Comparison of ENCODE assay signal across 1 cellular context in the genomic region with DNA sequence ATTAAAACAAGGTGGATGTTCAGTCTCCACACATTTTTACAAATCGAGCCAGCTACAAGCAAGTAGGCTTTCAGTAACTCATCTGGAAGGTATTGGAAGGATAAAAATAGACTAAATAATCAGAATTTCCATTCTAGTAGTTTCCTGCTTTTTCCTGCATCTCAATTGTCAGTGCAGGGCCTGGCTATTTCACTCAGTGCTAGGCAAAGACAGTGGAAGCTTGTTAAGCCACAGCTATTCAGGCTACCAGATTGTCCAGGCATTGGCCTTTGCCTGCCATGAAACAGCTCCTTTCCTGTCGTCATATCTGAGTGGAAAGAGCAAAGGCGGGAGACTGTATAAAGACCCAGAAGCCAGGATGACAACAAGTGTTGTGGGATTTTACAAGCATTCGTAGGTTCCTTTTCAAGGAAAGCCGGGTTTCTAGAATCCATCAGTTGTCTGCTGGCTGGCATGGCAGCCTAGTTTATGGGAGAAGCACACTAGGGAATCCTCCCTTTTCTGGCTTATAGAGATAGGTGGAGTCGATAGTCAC.
TF ChIP-seq lines count a peak whose summit lies in the region.

No MANE protein-coding gene starts in this region.

TF ChIP-seq in GM23338, 12 proteins besides CTCF, POLR2A, EP300 and RAD21 (continued from another document):
- TF ChIP-seq, protein P1, sequence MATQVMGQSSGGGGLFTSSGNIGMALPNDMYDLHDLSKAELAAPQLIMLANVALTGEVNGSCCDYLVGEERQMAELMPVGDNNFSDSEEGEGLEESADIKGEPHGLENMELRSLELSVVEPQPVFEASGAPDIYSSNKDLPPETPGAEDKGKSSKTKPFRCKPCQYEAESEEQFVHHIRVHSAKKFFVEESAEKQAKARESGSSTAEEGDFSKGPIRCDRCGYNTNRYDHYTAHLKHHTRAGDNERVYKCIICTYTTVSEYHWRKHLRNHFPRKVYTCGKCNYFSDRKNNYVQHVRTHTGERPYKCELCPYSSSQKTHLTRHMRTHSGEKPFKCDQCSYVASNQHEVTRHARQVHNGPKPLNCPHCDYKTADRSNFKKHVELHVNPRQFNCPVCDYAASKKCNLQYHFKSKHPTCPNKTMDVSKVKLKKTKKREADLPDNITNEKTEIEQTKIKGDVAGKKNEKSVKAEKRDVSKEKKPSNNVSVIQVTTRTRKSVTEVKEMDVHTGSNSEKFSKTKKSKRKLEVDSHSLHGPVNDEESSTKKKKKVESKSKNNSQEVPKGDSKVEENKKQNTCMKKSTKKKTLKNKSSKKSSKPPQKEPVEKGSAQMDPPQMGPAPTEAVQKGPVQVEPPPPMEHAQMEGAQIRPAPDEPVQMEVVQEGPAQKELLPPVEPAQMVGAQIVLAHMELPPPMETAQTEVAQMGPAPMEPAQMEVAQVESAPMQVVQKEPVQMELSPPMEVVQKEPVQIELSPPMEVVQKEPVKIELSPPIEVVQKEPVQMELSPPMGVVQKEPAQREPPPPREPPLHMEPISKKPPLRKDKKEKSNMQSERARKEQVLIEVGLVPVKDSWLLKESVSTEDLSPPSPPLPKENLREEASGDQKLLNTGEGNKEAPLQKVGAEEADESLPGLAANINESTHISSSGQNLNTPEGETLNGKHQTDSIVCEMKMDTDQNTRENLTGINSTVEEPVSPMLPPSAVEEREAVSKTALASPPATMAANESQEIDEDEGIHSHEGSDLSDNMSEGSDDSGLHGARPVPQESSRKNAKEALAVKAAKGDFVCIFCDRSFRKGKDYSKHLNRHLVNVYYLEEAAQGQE (IDR thresholded peaks at IDR 0.05; ENCODE audit: unreplicated experiment), result no peak
